Comparison of ENCODE assay signal across 8 cellular contexts in genomic region chr1:167401260-167401873, GRCh38.
DNase-seq lines count a peak whose midpoint lies in the region; ATAC-seq and TF ChIP-seq lines count a peak whose summit lies in the region.

No MANE protein-coding gene starts in this region.

- ATAC-seq in HG03378 (IDR thresholded peaks at IDR 0.05; ENCODE audit: unreplicated experiment), result peak; percentile 74
- no peak for ATAC-seq in HG03521 (IDR thresholded peaks at IDR 0.05; ENCODE audit: unreplicated experiment)
- no peak for ATAC-seq in HG03139 (IDR thresholded peaks at IDR 0.05; ENCODE audit: unreplicated experiment)

- no peak overlapping the region for H3K9ac ChIP-seq in NT2/D1 (ENCODE audit: insufficient read length, low read depth)

- H3K4me1 Mint-ChIP-seq in activated T-cell treated with anti-CD3 and anti-CD28 coated beads, Interleukin-2, amount 50 U/mL, for 24 hours (ENCODE audit: low read depth), result peaks cover 3% of the 10 kb centered on the region

- peaks cover 39% of the 10 kb centered on the region for H3K36me3 ChIP-seq in NT2/D1 (ENCODE audit: insufficient read depth, insufficient read length, low read length)

- H3K9me3 ChIP-seq in NT2/D1 (ENCODE audit: insufficient read depth, low read length), result no peaks in the 10 kb centered on the region

- H3K4me3 ChIP-seq in NT2/D1 (ENCODE audit: insufficient read length, low read depth), result no peak overlapping the region
- no peak overlapping the region for H3K4me3 ChIP-seq in fibroblast of villous mesenchyme (ENCODE audit: low read depth, low read length)

- TF ChIP-seq CTCF in fibroblast of villous mesenchyme (IDR thresholded peaks at IDR 0.05; ENCODE audit: insufficient read depth, low read depth, low read length), result peak; percentile 46

- H3K36me3 Mint-ChIP-seq in activated T-cell treated with anti-CD3 and anti-CD28 coated beads, Interleukin-2, amount 50 U/mL, for 24 hours (ENCODE audit: low read depth), result peaks cover 70% of the 10 kb centered on the region

- H3K27me3 Mint-ChIP-seq in activated T-cell treated with anti-CD3 and anti-CD28 coated beads, Interleukin-2, amount 50 U/mL, for 24 hours, result no peaks in the 10 kb centered on the region

- no peaks in the 10 kb centered on the region for H3K4me1 ChIP-seq in NT2/D1 (ENCODE audit: insufficient read depth, insufficient read length)

- H3K4me3 Mint-ChIP-seq in activated T-cell treated with anti-CD3 and anti-CD28 coated beads, Interleukin-2, amount 50 U/mL, for 24 hours, result no peak overlapping the region

- H3K27ac Mint-ChIP-seq in activated T-cell treated with anti-CD3 and anti-CD28 coated beads, Interleukin-2, amount 50 U/mL, for 24 hours, result no peak overlapping the region

- H3K27me3 ChIP-seq in NT2/D1 (ENCODE audit: insufficient read depth, insufficient read length), result no peaks in the 10 kb centered on the region

- no peaks in the 10 kb centered on the region for H3K9me3 Mint-ChIP-seq in activated T-cell treated with anti-CD3 and anti-CD28 coated beads, Interleukin-2, amount 50 U/mL, for 24 hours

- DNase-seq in GM03348 (ENCODE audit: low spot score) (peak; percentile 63), NT2/D1 (ENCODE audit: low read depth, low spot score) (peak; percentile 65), fibroblast of villous mesenchyme (ENCODE audit: low read depth) (peak; percentile 56), pulmonary artery endothelial cell (ENCODE audit: low read depth, low spot score) (peak; percentile 11)
- peak; percentile 57 for DNase-seq in activated T-cell treated with anti-CD3 and anti-CD28 coated beads, Interleukin-2, amount 50 U/mL, for 24 hours

Comparison
In these comparisons a context has a peak if more than half of its experiments do, and no peak if none do; other contexts are left out.
1. DNase-seq: peak in every context shown above with its lines; median percentile 65 in NT2/D1; 63 in GM03348; 57 in activated T-cell treated with anti-CD3 and anti-CD28 coated beads, Interleukin-2, amount 50 U/mL, for 24 hours; 56 in fibroblast of villous mesenchyme; 11 in pulmonary artery endothelial cell.